1 cellular context compared by ENCODE assay signal in the genomic region with DNA sequence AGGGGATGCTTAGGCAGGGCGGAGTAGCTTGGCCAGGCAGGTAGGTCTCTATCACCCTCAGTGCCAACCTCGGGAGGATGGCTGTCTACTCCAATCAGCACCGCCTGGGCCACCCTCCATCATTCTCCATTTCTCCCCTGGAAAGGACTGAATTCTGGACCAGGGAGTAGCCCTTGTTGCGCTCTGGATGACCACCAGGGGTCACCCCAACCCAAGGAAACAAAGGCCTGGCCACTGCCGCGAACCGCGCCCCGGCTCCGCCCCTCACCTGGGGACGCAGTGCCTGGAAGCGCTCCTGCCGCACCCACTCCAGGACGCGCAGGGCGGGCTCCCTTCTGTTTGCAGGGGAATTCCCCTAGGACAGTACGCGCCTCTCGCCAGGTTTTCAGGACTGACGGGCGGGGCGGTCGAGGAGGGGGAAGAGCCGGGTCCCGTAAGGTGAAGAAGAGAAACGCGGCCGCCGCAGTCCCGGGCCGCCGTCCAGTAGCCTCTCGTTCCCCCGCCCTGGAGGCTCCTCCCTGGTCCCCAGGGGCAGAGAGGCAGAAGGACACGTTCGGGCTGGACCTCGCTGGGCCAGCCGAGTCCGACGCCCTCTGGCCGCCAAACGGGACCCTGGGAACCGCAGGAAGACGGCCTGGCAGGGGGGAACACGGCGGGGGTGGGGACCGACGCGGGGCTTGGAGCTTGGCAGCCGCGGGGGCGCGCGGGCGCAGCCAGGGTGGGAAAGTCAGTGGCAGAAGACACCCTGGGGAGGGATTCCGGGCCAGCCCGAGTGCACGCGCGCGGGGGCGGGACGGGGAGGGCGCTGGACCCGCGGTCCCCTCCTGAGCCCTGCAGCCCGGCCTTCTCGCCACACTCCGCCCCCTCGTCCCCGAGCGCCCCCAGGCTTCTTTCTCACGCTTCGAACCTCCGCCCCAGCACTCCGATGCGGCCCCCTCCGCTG.
TF ChIP-seq lines count a peak whose summit lies in the region.

No MANE protein-coding gene starts in this region.

TF ChIP-seq in HEK293, 187 proteins besides CTCF, POLR2A, EP300 and RAD21 (continued from another document and continues in another):
- TF ChIP-seq, protein P1, sequence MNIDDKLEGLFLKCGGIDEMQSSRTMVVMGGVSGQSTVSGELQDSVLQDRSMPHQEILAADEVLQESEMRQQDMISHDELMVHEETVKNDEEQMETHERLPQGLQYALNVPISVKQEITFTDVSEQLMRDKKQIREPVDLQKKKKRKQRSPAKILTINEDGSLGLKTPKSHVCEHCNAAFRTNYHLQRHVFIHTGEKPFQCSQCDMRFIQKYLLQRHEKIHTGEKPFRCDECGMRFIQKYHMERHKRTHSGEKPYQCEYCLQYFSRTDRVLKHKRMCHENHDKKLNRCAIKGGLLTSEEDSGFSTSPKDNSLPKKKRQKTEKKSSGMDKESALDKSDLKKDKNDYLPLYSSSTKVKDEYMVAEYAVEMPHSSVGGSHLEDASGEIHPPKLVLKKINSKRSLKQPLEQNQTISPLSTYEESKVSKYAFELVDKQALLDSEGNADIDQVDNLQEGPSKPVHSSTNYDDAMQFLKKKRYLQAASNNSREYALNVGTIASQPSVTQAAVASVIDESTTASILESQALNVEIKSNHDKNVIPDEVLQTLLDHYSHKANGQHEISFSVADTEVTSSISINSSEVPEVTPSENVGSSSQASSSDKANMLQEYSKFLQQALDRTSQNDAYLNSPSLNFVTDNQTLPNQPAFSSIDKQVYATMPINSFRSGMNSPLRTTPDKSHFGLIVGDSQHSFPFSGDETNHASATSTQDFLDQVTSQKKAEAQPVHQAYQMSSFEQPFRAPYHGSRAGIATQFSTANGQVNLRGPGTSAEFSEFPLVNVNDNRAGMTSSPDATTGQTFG (tag by site-specific recombination; IDR thresholded peaks at IDR 0.05; ENCODE audit: borderline replicate concordance): no peak
- TF ChIP-seq ZNF211 (tag by site-specific recombination; IDR thresholded peaks at IDR 0.05; ENCODE audit: low read depth) (no peak), OSR2 (tag by site-specific recombination; IDR thresholded peaks at IDR 0.05) (0 out of 2 replicates have a peak, but pooled peaks have one; percentile 19), ZNF555 (tag by site-specific recombination; conservative IDR thresholded peaks at IDR 0.05) (no peak), KLF16 (tag by site-specific recombination; IDR thresholded peaks at IDR 0.05) (peak; percentile 68), KLF8 (tag by site-specific recombination; IDR thresholded peaks at IDR 0.05) (peak; percentile 93), KLF1 (tag by site-specific recombination; IDR thresholded peaks at IDR 0.05) (peak; percentile 96), ZNF660 (tag by site-specific recombination; IDR thresholded peaks at IDR 0.05) (0 out of 2 replicates have a peak, but pooled peaks have one; percentile 29), ZNF501 (tag by site-specific recombination; IDR thresholded peaks at IDR 0.05) (peak; percentile 43; the same call in 1 of the 2 replicates), ZNF623 (tag by site-specific recombination; IDR thresholded peaks at IDR 0.05) (no peak), TCF7L2 (IDR thresholded peaks at IDR 0.05; ENCODE audit: borderline replicate concordance, low read depth, low read length) (no peak), ZNF600 (tag by site-specific recombination; IDR thresholded peaks at IDR 0.05) (peak; percentile 52; the same call in 1 of the 2 replicates), SP2 (tag by site-specific recombination; IDR thresholded peaks at IDR 0.05) (peak; percentile 34; the same call in 1 of the 2 replicates), ZNF184 (tag by site-specific recombination; IDR thresholded peaks at IDR 0.05) (no peak), SETDB1 (IDR thresholded peaks at IDR 0.05; ENCODE audit: insufficient read length, low read length) (no peak), ZNF747 (tag by site-specific recombination; IDR thresholded peaks at IDR 0.05) (no peak), ZBTB17 (tag by site-specific recombination; IDR thresholded peaks at IDR 0.05) (peak; percentile 36; the same call in 1 of the 2 replicates), ZNF274 (IDR thresholded peaks at IDR 0.05; ENCODE audit: low read length) (no peak), ZNF274 (tag by site-specific recombination; IDR thresholded peaks at IDR 0.05; ENCODE audit: borderline replicate concordance) (no peak), ZFHX2 (tag by site-specific recombination; conservative IDR thresholded peaks at IDR 0.05) (peak; percentile 82), EGR2 (tag by site-specific recombination; IDR thresholded peaks at IDR 0.05; ENCODE audit: low read depth) (peak; percentile 69), SP3 (tag by site-specific recombination; IDR thresholded peaks at IDR 0.05) (peak; percentile 36), ZNF837 (tag by site-specific recombination; IDR thresholded peaks at IDR 0.05) (no peak), ZNF654 (tag by site-specific recombination; IDR thresholded peaks at IDR 0.05; ENCODE audit: low read depth) (peak; percentile 73), ZNF341 (tag by site-specific recombination; IDR thresholded peaks at IDR 0.05; ENCODE audit: low read depth) (peak; percentile 89), ZNF335 (tag by site-specific recombination; conservative IDR thresholded peaks at IDR 0.05) (peak; percentile 51), ZEB2 (tag by site-specific recombination; IDR thresholded peaks at IDR 0.05) (peak; percentile 77), ZNF626 (tag by site-specific recombination; IDR thresholded peaks at IDR 0.05) (no peak), ZNF416 (tag by site-specific recombination; IDR thresholded peaks at IDR 0.05) (no peak), ZNF791 (tag by site-specific recombination; IDR thresholded peaks at IDR 0.05) (no peak), ZNF19 (tag by site-specific recombination; IDR thresholded peaks at IDR 0.05; ENCODE audit: low read depth) (no peak), ZNF792 (tag by site-specific recombination; IDR thresholded peaks at IDR 0.05) (no peak), ZIC2 (tag by site-specific recombination; IDR thresholded peaks at IDR 0.05) (peak; percentile 81), ZNF777 (tag by site-specific recombination; IDR thresholded peaks at IDR 0.05; ENCODE audit: borderline replicate concordance) (0 out of 2 replicates have a peak, but pooled peaks have one; percentile 69)
- TF ChIP-seq, protein P2, sequence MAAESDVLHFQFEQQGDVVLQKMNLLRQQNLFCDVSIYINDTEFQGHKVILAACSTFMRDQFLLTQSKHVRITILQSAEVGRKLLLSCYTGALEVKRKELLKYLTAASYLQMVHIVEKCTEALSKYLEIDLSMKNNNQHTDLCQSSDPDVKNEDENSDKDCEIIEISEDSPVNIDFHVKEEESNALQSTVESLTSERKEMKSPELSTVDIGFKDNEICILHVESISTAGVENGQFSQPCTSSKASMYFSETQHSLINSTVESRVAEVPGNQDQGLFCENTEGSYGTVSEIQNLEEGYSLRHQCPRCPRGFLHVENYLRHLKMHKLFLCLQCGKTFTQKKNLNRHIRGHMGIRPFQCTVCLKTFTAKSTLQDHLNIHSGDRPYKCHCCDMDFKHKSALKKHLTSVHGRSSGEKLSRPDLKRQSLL (tag by site-specific recombination; IDR thresholded peaks at IDR 0.05): peak; percentile 55; the same call in 1 of the 2 replicates
- TF ChIP-seq, protein P3, sequence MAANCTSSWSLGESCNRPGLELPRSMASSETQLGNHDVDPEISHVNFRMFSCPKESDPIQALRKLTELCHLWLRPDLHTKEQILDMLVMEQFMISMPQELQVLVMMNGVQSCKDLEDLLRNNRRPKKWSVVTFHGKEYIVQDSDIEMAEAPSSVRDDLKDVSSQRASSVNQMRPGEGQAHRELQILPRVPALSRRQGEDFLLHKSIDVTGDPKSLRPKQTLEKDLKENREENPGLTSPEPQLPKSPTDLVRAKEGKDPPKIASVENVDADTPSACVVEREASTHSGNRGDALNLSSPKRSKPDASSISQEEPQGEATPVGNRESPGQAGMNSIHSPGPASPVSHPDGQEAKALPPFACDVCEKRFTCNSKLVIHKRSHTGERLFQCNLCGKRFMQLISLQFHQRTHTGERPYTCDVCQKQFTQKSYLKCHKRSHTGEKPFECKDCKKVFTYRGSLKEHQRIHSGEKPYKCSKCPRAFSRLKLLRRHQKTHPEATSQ (tag by site-specific recombination; IDR thresholded peaks at IDR 0.05): no peak
- TF ChIP-seq, protein P4, sequence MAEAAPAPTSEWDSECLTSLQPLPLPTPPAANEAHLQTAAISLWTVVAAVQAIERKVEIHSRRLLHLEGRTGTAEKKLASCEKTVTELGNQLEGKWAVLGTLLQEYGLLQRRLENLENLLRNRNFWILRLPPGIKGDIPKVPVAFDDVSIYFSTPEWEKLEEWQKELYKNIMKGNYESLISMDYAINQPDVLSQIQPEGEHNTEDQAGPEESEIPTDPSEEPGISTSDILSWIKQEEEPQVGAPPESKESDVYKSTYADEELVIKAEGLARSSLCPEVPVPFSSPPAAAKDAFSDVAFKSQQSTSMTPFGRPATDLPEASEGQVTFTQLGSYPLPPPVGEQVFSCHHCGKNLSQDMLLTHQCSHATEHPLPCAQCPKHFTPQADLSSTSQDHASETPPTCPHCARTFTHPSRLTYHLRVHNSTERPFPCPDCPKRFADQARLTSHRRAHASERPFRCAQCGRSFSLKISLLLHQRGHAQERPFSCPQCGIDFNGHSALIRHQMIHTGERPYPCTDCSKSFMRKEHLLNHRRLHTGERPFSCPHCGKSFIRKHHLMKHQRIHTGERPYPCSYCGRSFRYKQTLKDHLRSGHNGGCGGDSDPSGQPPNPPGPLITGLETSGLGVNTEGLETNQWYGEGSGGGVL (tag by site-specific recombination; IDR thresholded peaks at IDR 0.05): peak; percentile 59
- TF ChIP-seq, protein P5, sequence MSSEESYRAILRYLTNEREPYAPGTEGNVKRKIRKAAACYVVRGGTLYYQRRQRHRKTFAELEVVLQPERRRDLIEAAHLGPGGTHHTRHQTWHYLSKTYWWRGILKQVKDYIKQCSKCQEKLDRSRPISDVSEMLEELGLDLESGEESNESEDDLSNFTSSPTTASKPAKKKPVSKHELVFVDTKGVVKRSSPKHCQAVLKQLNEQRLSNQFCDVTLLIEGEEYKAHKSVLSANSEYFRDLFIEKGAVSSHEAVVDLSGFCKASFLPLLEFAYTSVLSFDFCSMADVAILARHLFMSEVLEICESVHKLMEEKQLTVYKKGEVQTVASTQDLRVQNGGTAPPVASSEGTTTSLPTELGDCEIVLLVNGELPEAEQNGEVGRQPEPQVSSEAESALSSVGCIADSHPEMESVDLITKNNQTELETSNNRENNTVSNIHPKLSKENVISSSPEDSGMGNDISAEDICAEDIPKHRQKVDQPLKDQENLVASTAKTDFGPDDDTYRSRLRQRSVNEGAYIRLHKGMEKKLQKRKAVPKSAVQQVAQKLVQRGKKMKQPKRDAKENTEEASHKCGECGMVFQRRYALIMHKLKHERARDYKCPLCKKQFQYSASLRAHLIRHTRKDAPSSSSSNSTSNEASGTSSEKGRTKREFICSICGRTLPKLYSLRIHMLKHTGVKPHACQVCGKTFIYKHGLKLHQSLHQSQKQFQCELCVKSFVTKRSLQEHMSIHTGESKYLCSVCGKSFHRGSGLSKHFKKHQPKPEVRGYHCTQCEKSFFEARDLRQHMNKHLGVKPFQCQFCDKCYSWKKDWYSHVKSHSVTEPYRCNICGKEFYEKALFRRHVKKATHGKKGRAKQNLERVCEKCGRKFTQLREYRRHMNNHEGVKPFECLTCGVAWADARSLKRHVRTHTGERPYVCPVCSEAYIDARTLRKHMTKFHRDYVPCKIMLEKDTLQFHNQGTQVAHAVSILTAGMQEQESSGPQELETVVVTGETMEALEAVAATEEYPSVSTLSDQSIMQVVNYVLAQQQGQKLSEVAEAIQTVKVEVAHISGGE (tag by site-specific recombination; conservative IDR thresholded peaks at IDR 0.05; ENCODE audit: low read depth): no peak
- TF ChIP-seq, protein P6, sequence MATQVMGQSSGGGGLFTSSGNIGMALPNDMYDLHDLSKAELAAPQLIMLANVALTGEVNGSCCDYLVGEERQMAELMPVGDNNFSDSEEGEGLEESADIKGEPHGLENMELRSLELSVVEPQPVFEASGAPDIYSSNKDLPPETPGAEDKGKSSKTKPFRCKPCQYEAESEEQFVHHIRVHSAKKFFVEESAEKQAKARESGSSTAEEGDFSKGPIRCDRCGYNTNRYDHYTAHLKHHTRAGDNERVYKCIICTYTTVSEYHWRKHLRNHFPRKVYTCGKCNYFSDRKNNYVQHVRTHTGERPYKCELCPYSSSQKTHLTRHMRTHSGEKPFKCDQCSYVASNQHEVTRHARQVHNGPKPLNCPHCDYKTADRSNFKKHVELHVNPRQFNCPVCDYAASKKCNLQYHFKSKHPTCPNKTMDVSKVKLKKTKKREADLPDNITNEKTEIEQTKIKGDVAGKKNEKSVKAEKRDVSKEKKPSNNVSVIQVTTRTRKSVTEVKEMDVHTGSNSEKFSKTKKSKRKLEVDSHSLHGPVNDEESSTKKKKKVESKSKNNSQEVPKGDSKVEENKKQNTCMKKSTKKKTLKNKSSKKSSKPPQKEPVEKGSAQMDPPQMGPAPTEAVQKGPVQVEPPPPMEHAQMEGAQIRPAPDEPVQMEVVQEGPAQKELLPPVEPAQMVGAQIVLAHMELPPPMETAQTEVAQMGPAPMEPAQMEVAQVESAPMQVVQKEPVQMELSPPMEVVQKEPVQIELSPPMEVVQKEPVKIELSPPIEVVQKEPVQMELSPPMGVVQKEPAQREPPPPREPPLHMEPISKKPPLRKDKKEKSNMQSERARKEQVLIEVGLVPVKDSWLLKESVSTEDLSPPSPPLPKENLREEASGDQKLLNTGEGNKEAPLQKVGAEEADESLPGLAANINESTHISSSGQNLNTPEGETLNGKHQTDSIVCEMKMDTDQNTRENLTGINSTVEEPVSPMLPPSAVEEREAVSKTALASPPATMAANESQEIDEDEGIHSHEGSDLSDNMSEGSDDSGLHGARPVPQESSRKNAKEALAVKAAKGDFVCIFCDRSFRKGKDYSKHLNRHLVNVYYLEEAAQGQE (tag by site-specific recombination; IDR thresholded peaks at IDR 0.05): no peak
- TF ChIP-seq, protein P7, sequence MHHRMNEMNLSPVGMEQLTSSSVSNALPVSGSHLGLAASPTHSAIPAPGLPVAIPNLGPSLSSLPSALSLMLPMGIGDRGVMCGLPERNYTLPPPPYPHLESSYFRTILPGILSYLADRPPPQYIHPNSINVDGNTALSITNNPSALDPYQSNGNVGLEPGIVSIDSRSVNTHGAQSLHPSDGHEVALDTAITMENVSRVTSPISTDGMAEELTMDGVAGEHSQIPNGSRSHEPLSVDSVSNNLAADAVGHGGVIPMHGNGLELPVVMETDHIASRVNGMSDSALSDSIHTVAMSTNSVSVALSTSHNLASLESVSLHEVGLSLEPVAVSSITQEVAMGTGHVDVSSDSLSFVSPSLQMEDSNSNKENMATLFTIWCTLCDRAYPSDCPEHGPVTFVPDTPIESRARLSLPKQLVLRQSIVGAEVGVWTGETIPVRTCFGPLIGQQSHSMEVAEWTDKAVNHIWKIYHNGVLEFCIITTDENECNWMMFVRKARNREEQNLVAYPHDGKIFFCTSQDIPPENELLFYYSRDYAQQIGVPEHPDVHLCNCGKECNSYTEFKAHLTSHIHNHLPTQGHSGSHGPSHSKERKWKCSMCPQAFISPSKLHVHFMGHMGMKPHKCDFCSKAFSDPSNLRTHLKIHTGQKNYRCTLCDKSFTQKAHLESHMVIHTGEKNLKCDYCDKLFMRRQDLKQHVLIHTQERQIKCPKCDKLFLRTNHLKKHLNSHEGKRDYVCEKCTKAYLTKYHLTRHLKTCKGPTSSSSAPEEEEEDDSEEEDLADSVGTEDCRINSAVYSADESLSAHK (tag by site-specific recombination; IDR thresholded peaks at IDR 0.05): no peak
- TF ChIP-seq, protein P8, sequence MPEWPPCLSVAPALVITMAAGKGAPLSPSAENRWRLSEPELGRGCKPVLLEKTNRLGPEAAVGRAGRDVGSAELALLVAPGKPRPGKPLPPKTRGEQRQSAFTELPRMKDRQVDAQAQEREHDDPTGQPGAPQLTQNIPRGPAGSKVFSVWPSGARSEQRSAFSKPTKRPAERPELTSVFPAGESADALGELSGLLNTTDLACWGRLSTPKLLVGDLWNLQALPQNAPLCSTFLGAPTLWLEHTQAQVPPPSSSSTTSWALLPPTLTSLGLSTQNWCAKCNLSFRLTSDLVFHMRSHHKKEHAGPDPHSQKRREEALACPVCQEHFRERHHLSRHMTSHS (tag by site-specific recombination; IDR thresholded peaks at IDR 0.05): no peak
